24 cellular contexts compared by ENCODE assay signal in the genomic region with DNA sequence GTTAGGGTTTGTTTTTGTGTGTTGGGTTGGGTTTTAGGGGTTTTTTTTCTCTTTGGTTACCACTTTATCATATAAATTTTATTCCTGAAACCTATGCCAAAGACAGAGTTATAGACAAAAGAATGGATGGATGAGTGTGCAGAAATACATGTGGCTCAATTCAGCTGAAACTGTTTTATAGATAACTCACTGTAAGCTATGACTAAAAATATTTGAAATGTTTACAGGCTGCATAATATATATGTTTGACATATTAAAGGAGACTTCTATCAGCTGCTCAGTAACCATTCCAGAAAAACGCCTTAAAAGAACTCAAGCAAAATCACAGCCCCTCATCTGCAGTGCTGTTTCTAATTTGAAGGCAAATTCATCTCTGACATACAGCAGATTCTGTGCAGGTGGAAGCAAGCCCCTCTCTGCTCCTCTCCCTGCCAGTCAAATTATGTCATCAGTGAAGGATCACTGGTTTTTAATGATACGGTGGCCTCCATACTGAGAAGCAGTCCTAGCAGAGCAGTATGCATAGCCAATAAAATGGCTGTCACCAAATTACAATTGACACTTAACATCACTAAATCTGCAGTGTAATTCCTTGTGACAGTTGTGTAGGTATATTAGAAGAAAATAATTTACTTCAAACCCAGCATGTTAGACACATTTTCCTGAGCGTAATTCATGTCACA.
DNase-seq lines count a peak whose midpoint lies in the region; ATAC-seq and TF ChIP-seq lines count a peak whose summit lies in the region.
"Had no signal": no experiment of that assay in that cellular context is flagged by ENCODE, and none has a peak within 500 bp of the region (broad histone marks: within the 10 kb centered on the region; RNA-seq: fewer than 3 reads in every experiment).

No MANE protein-coding gene starts in this region.

- H3K9me3 Mint-ChIP-seq in brain, result peaks cover 0 to 3% (median 2%) of the 10 kb centered on the region in 5 experiments
- H3K9me3 Mint-ChIP-seq: activated CD8-positive, alpha-beta T cell treated with anti-CD3 and anti-CD28 coated beads for 36 hours; activated naive CD8-positive, alpha-beta T cell treated with anti-CD3 and anti-CD28 coated beads, Interleukin-2, amount 10 ng/mL, durations not matched to agents 7 days and 5 days; CD8-positive, alpha-beta T cell; neural crest cell; stimulated activated naive CD8-positive, alpha-beta T cell treated with anti-CD3 and anti-CD28 coated beads, Interleukin-15, Interleukin-2, amounts not matched to agents 100 ng/mL and 50 ng/mL, for 24 hours had no signal

- H3K27me3 ChIP-seq in neuron (ENCODE audit: insufficient read depth, low read length), result no peaks in the 10 kb centered on the region
- H3K27me3 ChIP-seq: body of pancreas, gastrocnemius medialis had no signal

- H3K36me3 ChIP-seq in neuron (ENCODE audit: insufficient read depth, low read length), result no peaks in the 10 kb centered on the region
- H3K36me3 ChIP-seq: gastrocnemius medialis, prostate gland had no signal

- H3K4me3 ChIP-seq in neuron (ENCODE audit: low read length), result no peak overlapping the region
- H3K4me3 ChIP-seq: body of pancreas, gastrocnemius medialis, mucosa of descending colon, prostate gland had no signal

- H3K4me1 ChIP-seq in neuron (ENCODE audit: insufficient read depth, low read length), result peaks cover 48% of the 10 kb centered on the region
- H3K4me1 ChIP-seq: body of pancreas, gastrocnemius medialis, prostate gland had no signal

- peaks cover 60% of the 10 kb centered on the region for H3K4me1 Mint-ChIP-seq in brain
- H3K4me1 Mint-ChIP-seq: activated naive CD8-positive, alpha-beta T cell treated with anti-CD3 and anti-CD28 coated beads, Interleukin-2, amount 10 ng/mL, durations not matched to agents 7 days and 5 days had no signal

- peak overlapping the region in 3 of 5 experiments; percentile 23 to 42 (median 28) for H3K4me3 Mint-ChIP-seq in brain
- H3K4me3 Mint-ChIP-seq: activated CD8-positive, alpha-beta T cell treated with anti-CD3 and anti-CD28 coated beads for 36 hours; activated naive CD8-positive, alpha-beta T cell treated with anti-CD3 and anti-CD28 coated beads, Interleukin-2, amount 10 ng/mL, durations not matched to agents 7 days and 5 days; CD8-positive, alpha-beta T cell; neural crest cell; stimulated activated naive CD8-positive, alpha-beta T cell treated with anti-CD3 and anti-CD28 coated beads, Interleukin-15, Interleukin-2, amounts not matched to agents 100 ng/mL and 50 ng/mL, for 24 hours had no signal

- H2AFZ ChIP-seq in neuron (ENCODE audit: low read depth, low read length), result peak overlapping the region; percentile 33

- H3K27ac Mint-ChIP-seq in brain, result peak overlapping the region; percentile 64 to 93 (median 82)
- H3K27ac Mint-ChIP-seq: activated CD8-positive, alpha-beta T cell treated with anti-CD3 and anti-CD28 coated beads for 36 hours; activated naive CD8-positive, alpha-beta T cell treated with anti-CD3 and anti-CD28 coated beads, Interleukin-2, amount 10 ng/mL, durations not matched to agents 7 days and 5 days; CD8-positive, alpha-beta T cell; stimulated activated naive CD8-positive, alpha-beta T cell treated with anti-CD3 and anti-CD28 coated beads, Interleukin-15, Interleukin-2, amounts not matched to agents 100 ng/mL and 50 ng/mL, for 24 hours had no signal

- peak; percentile 72 for DNase-seq in ELR (ENCODE audit: low read depth)
- DNase-seq in NCI-H2227 (lab: John Stamatoyannopoulos, UW; ENCODE audit: unreplicated experiment), result peak; percentile 57
- DNase-seq in NCI-H1092 (lab: John Stamatoyannopoulos, UW), result no peak
- DNase-seq in GOT3 (lab: John Stamatoyannopoulos, UW), result no peak
- DNase-seq: activated CD4-positive, alpha-beta T cell treated with anti-CD3 and anti-CD28 coated beads for 1 hour; activated CD8-positive, alpha-beta T cell treated with anti-CD3 and anti-CD28 coated beads for 36 hours; activated effector memory CD4-positive, alpha-beta T cell treated with anti-CD3 and anti-CD28 coated beads, Interleukin-2, amount 50 U/mL, for 16 hours; activated naive CD8-positive, alpha-beta T cell treated with anti-CD3 and anti-CD28 coated beads, Interleukin-2, amount 10 ng/mL, durations not matched to agents 7 days and 5 days; body of pancreas; CD8-positive, alpha-beta T cell; gastrocnemius medialis; GDM1; hippocampal formation; KG1; MM.1S; mucosa of descending colon; NCI-H187; OCI-M1 had no signal

- TF ChIP-seq CTCF in brain (conservative IDR thresholded peaks at IDR 0.05), result no peak

- H3K36me3 Mint-ChIP-seq in brain, result no peaks in the 10 kb centered on the region
- H3K36me3 Mint-ChIP-seq: activated naive CD8-positive, alpha-beta T cell treated with anti-CD3 and anti-CD28 coated beads, Interleukin-2, amount 10 ng/mL, durations not matched to agents 7 days and 5 days; CD8-positive, alpha-beta T cell had no signal

- no peak for ATAC-seq in GM21576 (IDR thresholded peaks at IDR 0.05; ENCODE audit: unreplicated experiment)
- ATAC-seq: activated CD8-positive, alpha-beta T cell treated with anti-CD3 and anti-CD28 coated beads for 36 hours; body of pancreas; CD8-positive, alpha-beta T cell; gastrocnemius medialis; mucosa of descending colon had no signal

- peaks cover 10% of the 10 kb centered on the region for H3K27me3 Mint-ChIP-seq in brain
- H3K27me3 Mint-ChIP-seq: activated naive CD8-positive, alpha-beta T cell treated with anti-CD3 and anti-CD28 coated beads, Interleukin-2, amount 10 ng/mL, durations not matched to agents 7 days and 5 days; stimulated activated naive CD8-positive, alpha-beta T cell treated with anti-CD3 and anti-CD28 coated beads, Interleukin-15, Interleukin-2, amounts not matched to agents 100 ng/mL and 50 ng/mL, for 24 hours had no signal

- no peaks in the 10 kb centered on the region for H3K9me3 ChIP-seq in neuron (ENCODE audit: low read length)
- H3K9me3 ChIP-seq: body of pancreas, gastrocnemius medialis, mucosa of descending colon, prostate gland had no signal

Comparison
In these comparisons a context has a peak if more than half of its experiments do, and no peak if none do; other contexts are left out.
1. DNase-seq: peak in ELR (single experiment) and NCI-H2227 (single experiment); none in NCI-H1092 (single experiment) and GOT3 (single experiment).